In genomic region chr16:88010343-88010970, GRCh38 we compare ENCODE assay signal across 22 cellular contexts. TPM values are rescaled to one million over a fixed set of nuclear protein-coding genes. Genes with fewer than 3 reads are reported as not detected.
DNase-seq lines count a peak whose midpoint lies in the region; FAIRE-seq and TF ChIP-seq lines count a peak whose summit lies in the region.
"Had no signal": no experiment of that assay in that cellular context is flagged by ENCODE, and none has a peak within 500 bp of the region (broad histone marks: within the 10 kb centered on the region; RNA-seq: fewer than 3 reads in every experiment).

No MANE protein-coding gene starts in this region.

- DNase-seq in GM12891 (ENCODE audit: insufficient read length, low spot score) (no peak), islet precursor cell (peak; percentile 22), posterior vena cava (ENCODE audit: low spot score) (peak; percentile 18), A172 (ENCODE audit: low spot score) (no peak), GOT3 (lab: John Stamatoyannopoulos, UW) (no peak), tibial nerve (ENCODE audit: low spot score in 2 of 2) (no peak)
- no peak for DNase-seq in activated effector memory CD4-positive, alpha-beta T cell treated with anti-CD3 and anti-CD28 coated beads, Interleukin-2, amount 50 U/mL, for 16 hours
- DNase-seq: activated CD4-positive, alpha-beta T cell treated with anti-CD3 and anti-CD28 coated beads, Interleukin-2, amount 10 ng/mL, durations not matched to agents 24 days and 14 days; activated CD8-positive, alpha-beta memory T cell treated with anti-CD3 and anti-CD28 coated beads, Interleukin-2, amount 10 ng/mL, durations not matched to agents 7 days and 5 days; DMS79 treated with DMSO at 0.1 percent for 48 hours; heart left ventricle; NCI-H2171; NCI-H510A treated with DMSO at 0.1 percent for 48 hours; Right ventricle myocardium superior; thyroid gland had no signal

- H3K27ac ChIP-seq in HUES64 (ENCODE audit: low read depth, low read length) (peak overlapping the region; percentile 92; the same call in 1 of the 2 replicates), tibial nerve (no peak overlapping the region)
- H3K27ac ChIP-seq: cardiac muscle cell, heart left ventricle, prostate gland, skin epidermis, thyroid gland had no signal

- TF ChIP-seq EP300 in tibial nerve (IDR thresholded peaks at IDR 0.05) = no peak

- H3K4me3 ChIP-seq in HUES64 (ENCODE audit: low read length) (no peak overlapping the region), tibial nerve (no peak overlapping the region)
- H3K4me3 ChIP-seq: BLaER1 treated with 17β-estradiol and CSF1 and Interleukin-3, amounts not matched to agents 10 nM and 100 nM; cardiac muscle cell; heart left ventricle; lung; prostate gland; skin epidermis; thyroid gland had no signal

- intact Hi-C loops in posterior vena cava (cut with DNase I) = no loop called here

- WGBS in HUES64 = 92% methylated on average over 25 of the region's 25 CpGs
- 89 to 91% methylated on average over 25 of the region's 25 CpGs for WGBS in tibial nerve, 2 donors

- H3K27me3 ChIP-seq in HUES64 (ENCODE audit: insufficient read depth, low read length) = no peaks in the 10 kb centered on the region
- H3K27me3 ChIP-seq in tibial nerve = no peaks in the 10 kb centered on the region
- H3K27me3 ChIP-seq: BLaER1 treated with 17β-estradiol and CSF1 and Interleukin-3, amounts not matched to agents 10 nM and 100 nM; cardiac muscle cell; heart left ventricle; thyroid gland had no signal

- TF ChIP-seq POLR2A in GM12891 (IDR thresholded peaks at IDR 0.05; ENCODE audit: low read depth, low read length) = no peak
- TF ChIP-seq POLR2A in tibial nerve (IDR thresholded peaks at IDR 0.05) = no peak

- TF ChIP-seq CTCF in tibial nerve (IDR thresholded peaks at IDR 0.05) = no peak

- H3K36me3 ChIP-seq in HUES64 (ENCODE audit: insufficient read depth, low read length) = peaks cover 54% of the 10 kb centered on the region
- H3K36me3 ChIP-seq in tibial nerve = peaks cover 0 to 38% (median 0%) of the 10 kb centered on the region in 3 donors
- H3K36me3 ChIP-seq: thyroid gland had no signal

- peaks cover 3% of the 10 kb centered on the region; the same call in 1 of the 2 replicates for H3K4me1 ChIP-seq in HUES64 (ENCODE audit: insufficient read depth, low read length)
- H3K4me1 ChIP-seq in tibial nerve = peaks cover 0 to 22% (median 2%) of the 10 kb centered on the region in 4 donors
- H3K4me1 ChIP-seq: Caco-2, prostate gland had no signal

- H3K9me3 ChIP-seq in HUES64 (ENCODE audit: insufficient read depth, low read depth, low read length) (peaks cover 15% of the 10 kb centered on the region; the same call in 1 of the 2 replicates), tibial nerve (no peaks in the 10 kb centered on the region)
- H3K9me3 ChIP-seq: BLaER1 treated with 17β-estradiol and CSF1 and Interleukin-3, amounts not matched to agents 10 nM and 100 nM; Caco-2; heart left ventricle; prostate gland; thyroid gland had no signal

- FAIRE-seq in GM12891 (lab: Jason Lieb, UNC) = peak; percentile 35

- H3K9ac ChIP-seq in HUES64 (ENCODE audit: low read depth, low read length) = no peak overlapping the region
- H3K9ac ChIP-seq: BLaER1 treated with 17β-estradiol and CSF1 and Interleukin-3, amounts not matched to agents 10 nM and 100 nM had no signal

TF ChIP-seq in GM12891, 5 proteins besides CTCF, POLR2A, EP300 and RAD21:
- TF ChIP-seq POU2F2 (IDR thresholded peaks at IDR 0.05; ENCODE audit: low read depth, low read length) (no peak), SPI1 (IDR thresholded peaks at IDR 0.05; ENCODE audit: low read depth, low read length) (no peak), TAF1 (IDR thresholded peaks at IDR 0.05; ENCODE audit: low read depth, low read length) (no peak), POLR2AphosphoS5 (IDR thresholded peaks at IDR 0.05; ENCODE audit: low read depth, low read length) (no peak), PAX5 (IDR thresholded peaks at IDR 0.05; ENCODE audit: insufficient read depth, low read length, severe bottlenecking) (no peak)

RNA-seq across cellular contexts. Expression of gene BANP, which starts 59.2 kb away (rescaled TPM):
- polyA plus RNA-seq in GM12891 (2012; ENCODE audit: low read depth, missing spikeins) = 11.9 TPM
- polyA plus RNA-seq in HUES64 (2013, experiment 1 of 2) = 12.3 TPM
- polyA plus RNA-seq in HUES64 (2013, experiment 2 of 2) = 11.1 TPM
- 10 to 100 TPM; 14.7 to 20.9 TPM for total RNA-seq in posterior vena cava
- 16.9 and 25.4 TPM in 2 replicates for total RNA-seq in A172 (2014; rRNA removed; shearing (Covaris generic))
- total RNA-seq in tibial nerve = 10 to 100 TPM; 21.9 to 27.3 (median 24.6) TPM

Comparison
In these comparisons a context has a peak if more than half of its experiments do, and no peak if none do; other contexts are left out.
1. DNase-seq: peak in islet precursor cell (single experiment) and posterior vena cava (single experiment); none in GM12891 (single experiment), A172 (single experiment), GOT3 (single experiment), activated effector memory CD4-positive, alpha-beta T cell treated with anti-CD3 and anti-CD28 coated beads, Interleukin-2, amount 50 U/mL, for 16 hours (single experiment) and tibial nerve (0 of 2).